Comparison of ENCODE assay signal across 18 cellular contexts in the genomic region with DNA sequence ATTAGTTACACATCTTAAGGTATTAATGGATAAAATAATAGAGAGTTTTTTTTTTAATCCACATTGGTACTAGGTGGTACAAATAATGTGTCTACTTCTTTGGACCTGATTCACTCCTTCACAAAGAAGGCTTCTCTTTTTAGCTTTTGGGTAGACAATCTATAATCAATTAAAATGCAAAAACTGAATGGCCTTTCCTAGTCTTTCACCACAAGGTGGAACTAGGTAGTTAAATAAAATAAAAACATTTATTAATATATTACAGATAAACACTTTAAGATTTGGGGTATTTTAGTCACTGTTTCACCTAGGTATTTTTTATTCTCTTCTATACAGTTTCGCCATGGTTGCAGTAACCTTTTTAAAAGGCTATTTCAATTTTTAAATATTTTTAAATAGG.
DNase-seq lines count a peak whose midpoint lies in the region; ATAC-seq and TF ChIP-seq lines count a peak whose summit lies in the region.
"Had no signal": no experiment of that assay in that cellular context is flagged by ENCODE, and none has a peak within 500 bp of the region (broad histone marks: within the 10 kb centered on the region; RNA-seq: fewer than 3 reads in every experiment).

No MANE protein-coding gene starts in this region.

- WGBS in heart right ventricle, 2 donors = 93 to 97% methylated on average over 1 of the region's 1 CpG

- no peaks in the 10 kb centered on the region for H3K79me2 ChIP-seq in SU-DHL-6 (ENCODE audit: insufficient read depth, low read length)

- H3K9me2 ChIP-seq in SU-DHL-6 (replicated peaks; ENCODE audit: insufficient read depth, low read length) = no peaks in the 10 kb centered on the region

- no peak for DNase-seq in left ventricle myocardium inferior
- no peak for DNase-seq in heart right ventricle
- no peak for DNase-seq in foreskin keratinocyte
- DNase-seq in gastrocnemius medialis = no peak
- no peak for DNase-seq in activated CD8-positive, alpha-beta memory T cell treated with anti-CD3 and anti-CD28 coated beads for 24 hours
- no peak for DNase-seq in NOMO-1 (lab: John Stamatoyannopoulos, UW; ENCODE audit: unreplicated experiment in 2 of 2)
- DNase-seq: C1 segment of cervical spinal cord, COR-L47, DMS53, GOT3, KBM-7, NCI-H1092, NCI-H2227 treated with DMSO at 0.1 percent for 48 hours, NCI-H524 treated with DMSO at 0.1 percent for 48 hours, SHP77 had no signal

- ATAC-seq in heart right ventricle = no peak
- ATAC-seq in foreskin keratinocyte = no peak
- no peak for ATAC-seq in gastrocnemius medialis
- no peak for ATAC-seq in HG03457 (IDR thresholded peaks at IDR 0.05; ENCODE audit: unreplicated experiment)
- ATAC-seq: GM12878 had no signal

- no peak for TF ChIP-seq POLR2A in gastrocnemius medialis (IDR thresholded peaks at IDR 0.05)

- H3K9me3 ChIP-seq in left ventricle myocardium inferior (replicated peaks) (no peaks in the 10 kb centered on the region), heart right ventricle (no peaks in the 10 kb centered on the region), SU-DHL-6 (ENCODE audit: insufficient read depth, low read length) (no peaks in the 10 kb centered on the region), gastrocnemius medialis (no peaks in the 10 kb centered on the region)

- no peak overlapping the region for H3K27ac ChIP-seq in left ventricle myocardium inferior (replicated peaks)
- no peak overlapping the region for H3K27ac ChIP-seq in heart right ventricle
- no peak overlapping the region for H3K27ac ChIP-seq in SU-DHL-6 (ENCODE audit: low read depth, low read length)
- no peak overlapping the region for H3K27ac ChIP-seq in foreskin keratinocyte
- peak overlapping the region in 3 of 4 donors; percentile 3 to 35 (median 16) for H3K27ac ChIP-seq in gastrocnemius medialis

- no peak overlapping the region for H3K4me2 ChIP-seq in SU-DHL-6 (ENCODE audit: low read depth, low read length, poor library complexity, severe bottlenecking)

- H2AFZ ChIP-seq in SU-DHL-6 (ENCODE audit: low read depth, low read length, severe bottlenecking) = no peak overlapping the region

- H3K27me3 ChIP-seq in left ventricle myocardium inferior (ENCODE audit: low read depth) = no peaks in the 10 kb centered on the region
- H3K27me3 ChIP-seq in heart right ventricle = no peaks in the 10 kb centered on the region
- H3K27me3 ChIP-seq in SU-DHL-6 (ENCODE audit: low read length) = no peaks in the 10 kb centered on the region
- H3K27me3 ChIP-seq in foreskin keratinocyte = no peaks in the 10 kb centered on the region
- H3K27me3 ChIP-seq in gastrocnemius medialis = no peaks in the 10 kb centered on the region

- H4K20me1 ChIP-seq in SU-DHL-6 (ENCODE audit: low read depth, low read length) = no peaks in the 10 kb centered on the region

- no peak overlapping the region for H3K4me3 ChIP-seq in left ventricle myocardium inferior
- H3K4me3 ChIP-seq in heart right ventricle = no peak overlapping the region
- H3K4me3 ChIP-seq in SU-DHL-6 (ENCODE audit: insufficient read depth, low read length, poor library complexity, severe bottlenecking) = no peak overlapping the region
- H3K4me3 ChIP-seq in gastrocnemius medialis = no peak overlapping the region
- H3K4me3 ChIP-seq: GM12878 had no signal

- peak; percentile 23 for TF ChIP-seq CTCF in left ventricle myocardium inferior (IDR thresholded peaks at IDR 0.05; ENCODE audit: borderline replicate concordance)
- TF ChIP-seq CTCF in heart right ventricle (IDR thresholded peaks at IDR 0.05) = no peak
- peak; percentile 10 for TF ChIP-seq CTCF in SU-DHL-6 (IDR thresholded peaks at IDR 0.05; ENCODE audit: insufficient read depth, low read length, poor library complexity, severe bottlenecking)
- peak; percentile 48 for TF ChIP-seq CTCF in foreskin keratinocyte (conservative IDR thresholded peaks at IDR 0.05)
- no peak for TF ChIP-seq CTCF in gastrocnemius medialis (IDR thresholded peaks at IDR 0.05 in 4 of 5, conservative IDR thresholded peaks at IDR 0.05 in 1 of 5)

- in situ Hi-C loops in gastrocnemius medialis (cut with MboI; ENCODE audit: low sequenced_read_pairs in 4 of 4) = loop anchor here in 1 of 4 donors (10.0 kb wide), 1 partner anchor 54 kb away; no protein-coding TSS in a partner anchor

- intact Hi-C loops in left ventricle myocardium inferior (cut with micrococcal nuclease) (no loop called here), heart right ventricle (cut with DNase I) (loop anchor here in 3 of 10 donors (5.0 kb wide), 2 partner anchors 46 to 131 kb away; no protein-coding TSS in a partner anchor), gastrocnemius medialis (cut with DNase I; ENCODE audit: low total_unique reads) (loop anchor here (5.0 kb wide), 1 partner anchor 46 kb away; no protein-coding TSS in a partner anchor)

- H3K36me3 ChIP-seq in left ventricle myocardium inferior (no peaks in the 10 kb centered on the region), heart right ventricle (no peaks in the 10 kb centered on the region), SU-DHL-6 (ENCODE audit: low read length) (no peaks in the 10 kb centered on the region), gastrocnemius medialis (no peaks in the 10 kb centered on the region)

- H3K4me1 ChIP-seq in left ventricle myocardium inferior (peaks cover 61% of the 10 kb centered on the region), heart right ventricle (peaks cover 3 to 67% (median 55%) of the 10 kb centered on the region in 9 donors), foreskin keratinocyte (peaks cover 46% of the 10 kb centered on the region), gastrocnemius medialis (peaks cover 57 to 63% of the 10 kb centered on the region in 2 donors)

- no peaks in the 10 kb centered on the region for H3F3A ChIP-seq in SU-DHL-6 (ENCODE audit: insufficient read depth)

- no peak overlapping the region for H3K9ac ChIP-seq in SU-DHL-6 (ENCODE audit: low read length)

Comparison
In these comparisons a context has a peak if more than half of its experiments do, and no peak if none do; other contexts are left out.
1. CTCF ChIP-seq: peak in left ventricle myocardium inferior (single experiment), SU-DHL-6 (single experiment) and foreskin keratinocyte (single experiment); none in heart right ventricle (0 of 9) and gastrocnemius medialis (0 of 5).
2. H3K27ac ChIP-seq: peak in gastrocnemius medialis (3 of 4); none in left ventricle myocardium inferior (single experiment), heart right ventricle (0 of 10), SU-DHL-6 (single experiment) and foreskin keratinocyte (single experiment).